Comparison of ENCODE assay signal across 8 cellular contexts in the genomic region with DNA sequence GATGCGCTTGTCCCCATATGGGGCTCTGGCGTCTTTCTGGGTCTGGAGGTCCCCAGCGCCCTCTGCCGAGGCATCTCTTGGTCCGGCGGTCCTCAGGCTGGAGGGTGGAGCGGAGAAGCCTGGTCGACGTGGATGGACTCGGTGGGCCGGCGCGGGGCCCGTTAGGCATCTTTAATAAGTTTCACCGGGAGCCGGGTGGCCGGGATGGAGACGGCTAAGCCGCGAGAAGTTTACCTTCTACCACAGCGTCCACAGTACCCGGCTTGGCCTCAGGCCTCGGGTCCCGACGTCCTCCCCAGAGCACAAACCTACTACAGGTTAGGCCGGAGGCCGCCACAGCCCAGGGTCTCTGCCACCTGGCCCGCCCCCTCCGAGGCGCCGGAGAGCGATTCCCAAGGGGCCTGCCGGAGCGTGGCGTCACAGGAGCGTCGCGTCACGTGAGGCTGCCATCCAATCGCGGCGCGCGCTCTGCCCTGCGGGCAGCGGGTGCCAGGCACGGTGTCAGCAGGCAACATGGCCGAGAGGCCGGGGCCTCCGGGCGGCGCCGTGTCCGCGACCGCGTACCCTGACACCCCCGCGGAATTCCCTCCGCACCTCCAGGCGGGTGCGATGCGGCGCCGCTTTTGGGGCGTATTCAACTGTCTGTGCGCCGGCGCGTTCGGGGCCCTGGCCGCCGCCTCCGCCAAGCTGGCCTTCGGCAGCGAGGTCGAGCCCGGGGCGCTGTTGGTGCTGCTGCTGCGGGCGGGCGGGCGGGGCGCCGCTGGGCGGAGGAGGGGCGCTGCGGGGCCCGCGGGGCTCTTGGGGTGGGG. TPM values are rescaled to one million over a fixed set of nuclear protein-coding genes. Genes with fewer than 3 reads are reported as not detected.
DNase-seq lines count a peak whose midpoint lies in the region; ATAC-seq and TF ChIP-seq lines count a peak whose summit lies in the region.

TSS of gene TMEM42 (plus strand) at position 501 of the 809 bp plus-strand sequence. CDS start at position 514, 13 bp downstream.

- ATAC-seq in HG03025 (IDR thresholded peaks at IDR 0.05; ENCODE audit: low FRiP score, unreplicated experiment) (peak; percentile 91), activated B cell treated with CpG ODN at 0.5 μM for 24 hours (ENCODE audit: low read depth) (peak; percentile 97)

- H3K4me3 Mint-ChIP-seq in activated B cell treated with CpG ODN at 0.5 μM for 24 hours (peak within 1 kb of the TSS; percentile 88), immature natural killer cell (peak within 1 kb of the TSS; percentile 88 to 93 (median 92))

- H3K9me3 ChIP-seq in spleen: peaks cover 0 to 17% (median 9%) of the 10 kb centered on the region in 8 donors

- peak within 1 kb of the TSS; percentile 93 for H3K27ac ChIP-seq in caudate nucleus (ENCODE audit: low read depth, low read length)
- peak within 1 kb of the TSS; percentile 80 to 96 (median 93) for H3K27ac ChIP-seq in spleen

- WGBS in spleen, 5 donors: 1 to 5% (median 2%) methylated on average over 25 to 90 of the region's 90 CpGs

- TF ChIP-seq CTCF in activated B cell treated with CpG ODN at 0.5 μM for 24 hours (IDR thresholded peaks at IDR 0.05) (no peak), spleen (IDR thresholded peaks at IDR 0.05 in 8 of 11, conservative IDR thresholded peaks at IDR 0.05 in 3 of 11) (peak in 2 of 11 experiments; percentile 13 to 18)

- POLR2A ChIA-PET in activated B cell treated with CpG ODN at 0.5 μM for 24 hours (lab: Charles Lee): interaction anchor here (1.0 to 1.8 kb wide), 5 partner anchors 100 to 523 kb away, joined by 3 to 10 read pairs (median 4); partner anchors contain the start of genes EXOSC7, KIAA1143, KIF15 and TCAIM

- H3K27me3 Mint-ChIP-seq in activated B cell treated with CpG ODN at 0.5 μM for 24 hours (no peaks in the 10 kb centered on the region), immature natural killer cell (ENCODE audit: low read depth in 3 of 3) (peaks cover 2 to 15% (median 5%) of the 10 kb centered on the region in 3 donors)

- H3K9me3 Mint-ChIP-seq in activated B cell treated with CpG ODN at 0.5 μM for 24 hours (no peaks in the 10 kb centered on the region), immature natural killer cell (no peaks in the 10 kb centered on the region)

- peaks cover 0 to 7% (median 0%) of the 10 kb centered on the region in 6 donors for H3K36me3 ChIP-seq in spleen

- H3K27ac Mint-ChIP-seq in activated B cell treated with CpG ODN at 0.5 μM for 24 hours (peak within 1 kb of the TSS; percentile 85), immature natural killer cell (peak within 1 kb of the TSS; percentile 90 to 98 (median 95))

- H3K4me1 ChIP-seq in spleen: peaks cover 5 to 49% (median 24%) of the 10 kb centered on the region in 6 donors

- H3K4me1 Mint-ChIP-seq in activated B cell treated with CpG ODN at 0.5 μM for 24 hours: peaks cover 17% of the 10 kb centered on the region
- peaks cover 42 to 48% of the 10 kb centered on the region in 2 donors for H3K4me1 Mint-ChIP-seq in immature natural killer cell

- no peaks in the 10 kb centered on the region for H3K27me3 ChIP-seq in spleen (replicated peaks in 1 of 7)

- CTCF ChIA-PET in activated B cell treated with CpG ODN at 0.5 μM for 24 hours (lab: Charles Lee): no interaction called here

- intact Hi-C loops in activated B cell treated with CpG ODN at 0.5 μM for 24 hours (cut with micrococcal nuclease): loop anchor here (1.0 to 10.0 kb wide), 11 partner anchors 100 to 1239 kb away; partner anchors contain the start of genes ABHD5, ANO10, EXOSC7 and KIAA1143
- intact Hi-C loops in spleen (cut with DNase I; ENCODE audit: low total_unique reads): no loop called here

- TF ChIP-seq POLR2A in spleen (IDR thresholded peaks at IDR 0.05): peak in 2 of 3 donors; percentile 37 to 65

- peak; percentile 83 for DNase-seq in SIG-M5 treated with dmso at 0.1 percent for 504 hours (lab: John Stamatoyannopoulos, UW; ENCODE audit: unreplicated experiment)
- no peak for DNase-seq in SIG-M5 (lab: John Stamatoyannopoulos, UW)
- peak; percentile 91 for DNase-seq in NCI-H2171 treated with DMSO at 0.1 percent for 48 hours (lab: John Stamatoyannopoulos, UW)
- DNase-seq in activated B cell treated with CpG ODN at 0.5 μM for 24 hours: peak; percentile 90
- DNase-seq in caudate nucleus (lab: John Stamatoyannopoulos, UW): peak; percentile 23 to 94 (median 88)
- DNase-seq in immature natural killer cell: peak; percentile 91 to 92 (median 92)
- DNase-seq in spleen: peak; percentile 97

- H3K36me3 Mint-ChIP-seq in activated B cell treated with CpG ODN at 0.5 μM for 24 hours (ENCODE audit: low read depth) (peaks cover 12% of the 10 kb centered on the region), immature natural killer cell (no peaks in the 10 kb centered on the region)

- H3K4me3 ChIP-seq in spleen: peak within 1 kb of the TSS; percentile 40 to 87 (median 64)

RNA-seq across cellular contexts. Expression of gene TMEM42, which starts in this region (rescaled TPM):
- total RNA-seq in activated B cell treated with CpG ODN at 0.5 μM for 24 hours (12.4 and 13.1 TPM in 2 replicates), spleen (10 to 100 TPM in 6 of 7 donors, 1 to 10 TPM in 1; 9.5 to 15.8 (median 14.3) TPM)
- polyA plus RNA-seq in immature natural killer cell (10 to 100 TPM; 27.9 to 54.2 (median 43.3) TPM), spleen (10 to 100 TPM; 28.8 to 32.4 (median 30.8) TPM)
